8 cellular contexts compared by ENCODE assay signal in the genomic region with DNA sequence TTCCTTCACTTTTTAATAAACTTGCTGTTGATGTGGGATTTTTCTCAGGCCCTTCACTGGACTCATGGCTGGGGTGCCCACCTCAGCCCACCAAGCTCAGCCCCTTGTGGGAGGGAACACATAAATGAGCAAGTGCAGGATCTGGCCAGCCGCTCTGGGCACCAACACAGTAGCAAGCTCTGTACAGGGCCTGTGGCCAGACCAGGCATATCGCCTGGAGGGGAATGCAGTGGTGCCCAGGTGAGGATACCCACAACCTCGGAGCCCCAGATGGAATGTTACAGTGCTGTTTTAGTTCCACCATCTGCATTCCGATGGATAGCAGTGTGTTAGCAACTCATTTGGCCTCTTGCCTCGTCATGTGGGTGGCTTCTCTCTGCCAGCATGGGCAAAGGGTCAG.
"Had no signal": no experiment of that assay in that cellular context is flagged by ENCODE, and none has a peak within 500 bp of the region (broad histone marks: within the 10 kb centered on the region; RNA-seq: fewer than 3 reads in every experiment).

No MANE protein-coding gene starts in this region.

- H3K9ac ChIP-seq: GM23248 had no signal

- DNase-seq: GM23248, GOT3, H7, HFFc6, KBM-7 had no signal

- H3K27ac ChIP-seq: GM23248, HL-60 had no signal

- H3K4me1 Mint-ChIP-seq: IgD-negative memory B cell had no signal

- H3K36me3 ChIP-seq: HAP-1 had no signal

- H3K27me3 Mint-ChIP-seq: IgD-negative memory B cell had no signal

- H3K36me3 Mint-ChIP-seq: IgD-negative memory B cell had no signal

- H3K9me3 ChIP-seq: HAP-1 had no signal

- H3K4me1 ChIP-seq: HAP-1 had no signal

- H3K27ac Mint-ChIP-seq: HFFc6 had no signal

- H3K4me3 ChIP-seq: GM23248, HAP-1 had no signal

- H3K4me3 Mint-ChIP-seq: HFFc6, IgD-negative memory B cell had no signal

- H2AFZ ChIP-seq: GM23248 had no signal
